Comparison of ENCODE assay signal across 22 cellular contexts in the genomic region with DNA sequence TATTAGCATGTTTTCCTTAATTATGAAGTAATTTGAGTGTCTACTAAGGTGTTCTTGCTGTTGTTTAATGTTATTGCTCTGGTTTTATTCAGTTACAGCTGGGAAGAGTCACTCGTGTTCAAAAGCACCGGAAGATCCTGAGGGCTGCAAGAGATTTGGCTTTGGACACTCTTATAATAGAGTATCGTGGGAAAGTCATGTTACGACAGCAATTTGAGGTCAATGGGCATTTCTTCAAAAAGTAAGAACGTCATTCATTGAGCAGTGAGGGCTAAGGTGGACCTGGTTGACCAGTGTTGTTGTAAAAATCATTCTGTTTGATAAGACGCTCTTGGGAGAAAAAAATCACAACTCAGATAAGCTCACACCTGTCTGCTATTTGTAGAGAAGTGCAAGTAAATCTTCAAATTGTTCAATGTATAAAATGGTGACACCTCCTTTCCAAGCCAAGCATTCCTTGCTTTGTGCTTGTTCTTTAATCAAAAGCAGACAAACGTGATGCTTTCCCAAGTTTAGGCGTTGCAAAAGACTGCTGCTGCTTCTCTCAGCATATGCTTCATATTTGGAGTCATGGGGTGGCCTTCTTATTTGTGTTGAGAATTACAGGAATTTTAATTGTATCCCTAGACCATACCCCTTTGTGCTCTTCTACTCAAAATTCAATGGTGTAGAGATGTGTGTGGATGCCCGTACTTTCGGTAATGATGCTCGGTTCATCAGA.
"Had no signal": no experiment of that assay in that cellular context is flagged by ENCODE, and none has a peak within 500 bp of the region (broad histone marks: within the 10 kb centered on the region; RNA-seq: fewer than 3 reads in every experiment).

No MANE protein-coding gene starts in this region.

- H3K4me3 ChIP-seq: colonic mucosa, lower lobe of right lung, sigmoid colon, spleen, upper lobe of right lung had no signal

- H3K9ac ChIP-seq: parathyroid adenoma had no signal

- H3K9me3 ChIP-seq: colonic mucosa, lower lobe of right lung, neutrophil, sigmoid colon, spleen, upper lobe of right lung had no signal

- H3K27ac ChIP-seq: brain microvascular endothelial cell, colonic mucosa, lower lobe of right lung, neutrophil, parathyroid adenoma, sigmoid colon, spleen, upper lobe of right lung, WERI-Rb-1 had no signal

- FAIRE-seq: islet of Langerhans had no signal

- H2AFZ ChIP-seq: parathyroid adenoma had no signal

- H3K4me1 ChIP-seq: colonic mucosa, lower lobe of right lung, parathyroid adenoma, upper lobe of right lung had no signal

- H3K27ac Mint-ChIP-seq: activated CD4-positive, alpha-beta memory T cell treated with anti-CD3 and anti-CD28 coated beads for 36 hours; mesothelial cell of epicardium; natural killer cell treated with Interleukin-12 subunit alpha and Interleukin-12 subunit beta and Interleukin-15 and Interleukin-18, amount 100 ng/mL, for 72 hours; stimulated activated naive B cell treated with anti-CD40 and anti-IgM and Interleukin-4, amounts not matched to agents 10 μg/mL and 1 μg/mL and 100 μg/mL, for 72 hours had no signal

- H3K27me3 Mint-ChIP-seq: activated CD4-positive, alpha-beta memory T cell treated with anti-CD3 and anti-CD28 coated beads for 36 hours; natural killer cell treated with Interleukin-12 subunit alpha and Interleukin-12 subunit beta and Interleukin-15 and Interleukin-18, amount 100 ng/mL, for 72 hours; stimulated activated naive B cell treated with anti-CD40 and anti-IgM and Interleukin-4, amounts not matched to agents 10 μg/mL and 1 μg/mL and 100 μg/mL, for 72 hours had no signal

- H3K27me3 ChIP-seq: brain microvascular endothelial cell, colonic mucosa, neutrophil, sigmoid colon, spleen, upper lobe of right lung had no signal

- DNase-seq: activated CD4-positive, alpha-beta memory T cell treated with anti-CD3 and anti-CD28 coated beads for 36 hours; activated effector memory CD4-positive, alpha-beta T cell treated with anti-CD3 and anti-CD28 coated beads, Interleukin-2, amount 50 U/mL, for 16 hours; activated T-cell treated with anti-CD3 and anti-CD28 coated beads for 4 hours; aorta; brain microvascular endothelial cell; central memory CD4-positive, alpha-beta T cell; colonic mucosa; foreskin fibroblast; hippocampal formation; left cardiac atrium; lower lobe of right lung; sigmoid colon; spleen; stimulated activated naive B cell treated with anti-CD40 and anti-IgM and Interleukin-4, amounts not matched to agents 10 μg/mL and 1 μg/mL and 100 μg/mL, for 72 hours; SW 1271; upper lobe of right lung; WERI-Rb-1 had no signal

- H3K4me3 Mint-ChIP-seq: activated CD4-positive, alpha-beta memory T cell treated with anti-CD3 and anti-CD28 coated beads for 36 hours; mesothelial cell of epicardium; natural killer cell treated with Interleukin-12 subunit alpha and Interleukin-12 subunit beta and Interleukin-15 and Interleukin-18, amount 100 ng/mL, for 72 hours; stimulated activated naive B cell treated with anti-CD40 and anti-IgM and Interleukin-4, amounts not matched to agents 10 μg/mL and 1 μg/mL and 100 μg/mL, for 72 hours had no signal

- H3K9me3 Mint-ChIP-seq: activated CD4-positive, alpha-beta memory T cell treated with anti-CD3 and anti-CD28 coated beads for 36 hours; mesothelial cell of epicardium; natural killer cell treated with Interleukin-12 subunit alpha and Interleukin-12 subunit beta and Interleukin-15 and Interleukin-18, amount 100 ng/mL, for 72 hours; stimulated activated naive B cell treated with anti-CD40 and anti-IgM and Interleukin-4, amounts not matched to agents 10 μg/mL and 1 μg/mL and 100 μg/mL, for 72 hours had no signal

- ATAC-seq: left cardiac atrium; lower lobe of right lung; natural killer cell treated with Interleukin-12 subunit alpha and Interleukin-12 subunit beta and Interleukin-15 and Interleukin-18, amount 100 ng/mL, for 72 hours; stimulated activated naive B cell treated with anti-CD40 and anti-IgM and Interleukin-4, amounts not matched to agents 10 μg/mL and 1 μg/mL and 100 μg/mL, for 72 hours; upper lobe of right lung had no signal
